Comparison of ENCODE assay signal across 17 cellular contexts in genomic region chr10:26489081-26489480, GRCh38. TPM values are rescaled to one million over a fixed set of nuclear protein-coding genes. Genes with fewer than 3 reads are reported as not detected.
DNase-seq lines count a peak whose midpoint lies in the region; ATAC-seq, FAIRE-seq and TF ChIP-seq lines count a peak whose summit lies in the region.
"Had no signal": no experiment of that assay in that cellular context is flagged by ENCODE, and none has a peak within 500 bp of the region (broad histone marks: within the 10 kb centered on the region; RNA-seq: fewer than 3 reads in every experiment).

No MANE protein-coding gene starts in this region.

- no peak for TF ChIP-seq CTCF in activated CD8-positive, alpha-beta T cell treated with anti-CD3 and anti-CD28 coated beads for 36 hours (IDR thresholded peaks at IDR 0.05)
- TF ChIP-seq CTCF in keratinocyte (optimal IDR thresholded peaks at IDR 0.05 in 1 of 3, IDR thresholded peaks at IDR 0.05 in 1 of 3, conservative IDR thresholded peaks at IDR 0.05 in 1 of 3; ENCODE audit: extremely low read depth in 1 of 3, insufficient read depth in 2 of 3, low read length in 3 of 3): no peak

- peak overlapping the region; percentile 96 for H3K27ac Mint-ChIP-seq in stimulated activated naive CD8-positive, alpha-beta T cell treated with anti-CD3 and anti-CD28 coated beads, Interleukin-15, Interleukin-2, amounts not matched to agents 100 ng/mL and 50 ng/mL, for 24 hours
- H3K27ac Mint-ChIP-seq in activated CD8-positive, alpha-beta T cell treated with anti-CD3 and anti-CD28 coated beads for 36 hours: peak overlapping the region; percentile 96
- H3K27ac Mint-ChIP-seq: type B pancreatic cell had no signal

- H4K20me1 ChIP-seq in keratinocyte (ENCODE audit: control insufficient read depth, extremely low read depth, insufficient read depth, low read length): no peaks in the 10 kb centered on the region

- no peaks in the 10 kb centered on the region for H3K27me3 ChIP-seq in keratinocyte (ENCODE audit: control insufficient read depth, extremely low read depth, insufficient read depth, low read length)
- H3K27me3 ChIP-seq: right atrium auricular region had no signal

- peak overlapping the region; percentile 42 for H3K27ac ChIP-seq in keratinocyte (ENCODE audit: control insufficient read depth, insufficient read depth, low read length)
- H3K27ac ChIP-seq: right atrium auricular region had no signal

- intact Hi-C loops in activated CD8-positive, alpha-beta T cell treated with anti-CD3 and anti-CD28 coated beads for 36 hours (cut with micrococcal nuclease): no loop called here

- H3K79me2 ChIP-seq in keratinocyte (ENCODE audit: control insufficient read depth, insufficient read depth, low read length): no peaks in the 10 kb centered on the region

- dilution Hi-C loops in keratinocyte (cut with MboI; ENCODE audit: extremely low pct_ligation_motif_present, low sequenced_read_pairs): no loop called here

- no peaks in the 10 kb centered on the region for H3K9me1 ChIP-seq in keratinocyte (ENCODE audit: control insufficient read depth, extremely low read depth, insufficient read depth, low read length)

- H3K36me3 Mint-ChIP-seq in stimulated activated naive CD8-positive, alpha-beta T cell treated with anti-CD3 and anti-CD28 coated beads, Interleukin-15, Interleukin-2, amounts not matched to agents 100 ng/mL and 50 ng/mL, for 24 hours (ENCODE audit: low read depth): peaks cover 43% of the 10 kb centered on the region
- H3K36me3 Mint-ChIP-seq in activated CD8-positive, alpha-beta T cell treated with anti-CD3 and anti-CD28 coated beads for 36 hours (ENCODE audit: low read depth): peaks cover 39% of the 10 kb centered on the region
- H3K36me3 Mint-ChIP-seq: type B pancreatic cell had no signal

- H3K4me1 Mint-ChIP-seq in stimulated activated naive CD8-positive, alpha-beta T cell treated with anti-CD3 and anti-CD28 coated beads, Interleukin-15, Interleukin-2, amounts not matched to agents 100 ng/mL and 50 ng/mL, for 24 hours (ENCODE audit: low read depth): peaks cover 76% of the 10 kb centered on the region
- H3K4me1 Mint-ChIP-seq in activated CD8-positive, alpha-beta T cell treated with anti-CD3 and anti-CD28 coated beads for 36 hours (ENCODE audit: low read depth): peaks cover 69% of the 10 kb centered on the region

- no peaks in the 10 kb centered on the region for H3K27me3 Mint-ChIP-seq in stimulated activated naive CD8-positive, alpha-beta T cell treated with anti-CD3 and anti-CD28 coated beads, Interleukin-15, Interleukin-2, amounts not matched to agents 100 ng/mL and 50 ng/mL, for 24 hours
- no peaks in the 10 kb centered on the region for H3K27me3 Mint-ChIP-seq in activated CD8-positive, alpha-beta T cell treated with anti-CD3 and anti-CD28 coated beads for 36 hours
- H3K27me3 Mint-ChIP-seq: type B pancreatic cell had no signal

- H3K4me3 Mint-ChIP-seq in stimulated activated naive CD8-positive, alpha-beta T cell treated with anti-CD3 and anti-CD28 coated beads, Interleukin-15, Interleukin-2, amounts not matched to agents 100 ng/mL and 50 ng/mL, for 24 hours: peak overlapping the region; percentile 71
- H3K4me3 Mint-ChIP-seq in activated CD8-positive, alpha-beta T cell treated with anti-CD3 and anti-CD28 coated beads for 36 hours: no peak overlapping the region
- H3K4me3 Mint-ChIP-seq: type B pancreatic cell had no signal

- CTCF ChIA-PET in activated CD8-positive, alpha-beta T cell treated with anti-CD3 and anti-CD28 coated beads for 36 hours (lab: Charles Lee): interaction anchor here (1.2 kb wide), 1 partner anchor 59 kb away, joined by 3 read pairs; no protein-coding TSS in a partner anchor

- no peaks in the 10 kb centered on the region for H3K9me3 ChIP-seq in keratinocyte (ENCODE audit: control insufficient read depth, low read depth, low read length)
- H3K9me3 ChIP-seq: mucosa of descending colon, right atrium auricular region had no signal

- POLR2A ChIA-PET in activated CD8-positive, alpha-beta T cell treated with anti-CD3 and anti-CD28 coated beads for 36 hours (lab: Charles Lee): interaction anchor here (1.9 kb wide), 1 partner anchor 13 kb away, joined by 5 read pairs; no protein-coding TSS in a partner anchor

- H2AFZ ChIP-seq in keratinocyte (ENCODE audit: control insufficient read depth, low read length): no peak overlapping the region

- H3K36me3 ChIP-seq in keratinocyte (ENCODE audit: control insufficient read depth in 2 of 2, extremely low read depth in 1 of 2, insufficient read depth in 2 of 2, low read length in 2 of 2): no peaks in the 10 kb centered on the region
- H3K36me3 ChIP-seq: right atrium auricular region had no signal

- ATAC-seq in stimulated activated naive CD8-positive, alpha-beta T cell treated with anti-CD3 and anti-CD28 coated beads, Interleukin-15, Interleukin-2, amounts not matched to agents 100 U/mL and 50 U/mL, for 24 hours: no peak
- ATAC-seq in activated CD8-positive, alpha-beta T cell treated with anti-CD3 and anti-CD28 coated beads for 36 hours: no peak
- no peak for ATAC-seq in GM18861 (IDR thresholded peaks at IDR 0.05; ENCODE audit: unreplicated experiment)
- ATAC-seq in HG02642 (IDR thresholded peaks at IDR 0.05; ENCODE audit: poor library complexity, unreplicated experiment): no peak
- ATAC-seq: esophagus mucosa, left lobe of liver, mucosa of descending colon had no signal

- no peak overlapping the region for H3K4me2 ChIP-seq in keratinocyte (ENCODE audit: control insufficient read depth, extremely low read depth, insufficient read depth, low read depth, low read length)

- no peak for FAIRE-seq in keratinocyte (lab: Jason Lieb, UNC)
- FAIRE-seq: bronchial epithelial cell, G401.6 had no signal

- H3K4me1 ChIP-seq in keratinocyte (ENCODE audit: control insufficient read depth, extremely low read depth, insufficient read depth, low read length): peaks cover 19% of the 10 kb centered on the region

- no peak for DNase-seq in stimulated activated naive CD8-positive, alpha-beta T cell treated with anti-CD3 and anti-CD28 coated beads, Interleukin-15, Interleukin-2, amounts not matched to agents 100 U/mL and 50 U/mL, for 24 hours
- DNase-seq in activated CD8-positive, alpha-beta T cell treated with anti-CD3 and anti-CD28 coated beads for 36 hours: no peak
- DNase-seq in keratinocyte (ENCODE audit: low read depth, low spot score) (no peak), NCI-H526 treated with DMSO at 0.1 percent for 48 hours (lab: John Stamatoyannopoulos, UW) (no peak)
- DNase-seq: mucosa of descending colon, NCI-H2081, NCI-H510A treated with DMSO at 0.1 percent for 48 hours, nucleus accumbens had no signal

- no peak overlapping the region for H3K4me3 ChIP-seq in keratinocyte (ENCODE audit: control insufficient read depth in 2 of 3, extremely low read depth in 1 of 3, insufficient read depth in 2 of 3, low read depth in 1 of 3, low read length in 3 of 3)
- H3K4me3 ChIP-seq: mucosa of descending colon, right atrium auricular region had no signal

- H3K9me3 Mint-ChIP-seq in stimulated activated naive CD8-positive, alpha-beta T cell treated with anti-CD3 and anti-CD28 coated beads, Interleukin-15, Interleukin-2, amounts not matched to agents 100 ng/mL and 50 ng/mL, for 24 hours: no peaks in the 10 kb centered on the region
- H3K9me3 Mint-ChIP-seq in activated CD8-positive, alpha-beta T cell treated with anti-CD3 and anti-CD28 coated beads for 36 hours: peaks cover 5% of the 10 kb centered on the region
- H3K9me3 Mint-ChIP-seq: type B pancreatic cell had no signal

- H3K9ac ChIP-seq in keratinocyte (ENCODE audit: control insufficient read depth, extremely low read depth, insufficient read depth, low read length): no peak overlapping the region

RNA-seq across cellular contexts. Expression of gene APBB1IP, which starts 50.9 kb away (rescaled TPM):
- total RNA-seq in activated CD8-positive, alpha-beta T cell treated with anti-CD3 and anti-CD28 coated beads for 36 hours: 10 to 100 TPM; 61.9 to 64.8 TPM
- polyA plus RNA-seq in keratinocyte: not detected in 3 replicates
- not detected for polyA plus RNA-seq in keratinocyte (2011; ENCODE audit: low read depth)
- not detected in 2 replicates for polyA plus RNA-seq in keratinocyte (2011; cell fraction: cytosol; rRNA removed)
- polyA plus RNA-seq in keratinocyte (2011; cell fraction: nucleus; rRNA removed): not detected in 2 replicates
- not detected in 2 replicates for polyA plus RNA-seq in keratinocyte (2012; ENCODE audit: low replicate concordance)
- not detected in 3 replicates for polyA minus RNA-seq in keratinocyte
- not detected for polyA minus RNA-seq in keratinocyte (2011; cell fraction: cytosol; rRNA and poly(A)+ RNA removed)
- not detected in 2 replicates for polyA minus RNA-seq in keratinocyte (2011; cell fraction: nucleus; rRNA and poly(A)+ RNA removed)
- total RNA-seq: bronchial epithelial cell had no signal
